In genomic region chr22:36330655-36331305, GRCh38 we compare ENCODE assay signal across 2 cellular contexts.
A peak's percentile ranks its signal among the peaks of the same experiment; 100 is the strongest.
TF ChIP-seq lines count a peak whose summit lies in the region.

No MANE protein-coding gene starts in this region.

TF ChIP-seq in GM12878, 131 proteins besides CTCF, POLR2A, EP300 and RAD21:
- TF ChIP-seq SMAD5 (IDR thresholded peaks at IDR 0.05; ENCODE audit: low read depth) (no peak), BACH1 (IDR thresholded peaks at IDR 0.05; ENCODE audit: borderline replicate concordance) (no peak), NR2F1 (conservative IDR thresholded peaks at IDR 0.05) (peak; percentile 33; the same call in 1 of the 2 replicates), TAF1 (IDR thresholded peaks at IDR 0.05; ENCODE audit: borderline replicate concordance, low read depth, low read length) (no peak), SPI1 (IDR thresholded peaks at IDR 0.05; ENCODE audit: borderline replicate concordance, insufficient read depth, low read depth, low read length) (peak; percentile 28; the same call in 1 of the 2 replicates), CHD1 (IDR thresholded peaks at IDR 0.05; ENCODE audit: low read depth, low read length) (0 out of 2 replicates have a peak, but pooled peaks have one; percentile 41)

TF ChIP-seq in HepG2, 621 proteins besides CTCF, POLR2A, EP300 and RAD21:
- TF ChIP-seq KAT7 (CRISPR knock-in tag; IDR thresholded peaks at IDR 0.05; ENCODE audit: borderline replicate concordance) (no peak), RXRA (CRISPR knock-in tag; IDR thresholded peaks at IDR 0.05) (no peak), HCFC1 (IDR thresholded peaks at IDR 0.05; ENCODE audit: low read depth, low read length) (no peak), ZNF569 (CRISPR knock-in tag; IDR thresholded peaks at IDR 0.05; ENCODE audit: borderline replicate concordance) (no peak), ZNF576 (CRISPR knock-in tag; IDR thresholded peaks at IDR 0.05) (no peak), ZBTB7B (CRISPR knock-in tag; IDR thresholded peaks at IDR 0.05) (no peak), HNRNPK (IDR thresholded peaks at IDR 0.05; ENCODE audit: low read depth, low read length, poor library complexity, severe bottlenecking) (no peak), RFX1 (IDR thresholded peaks at IDR 0.05) (no peak), GATAD2A (CRISPR knock-in tag; IDR thresholded peaks at IDR 0.05) (no peak), ZNF430 (CRISPR knock-in tag; IDR thresholded peaks at IDR 0.05) (no peak), SNAPC5 (CRISPR knock-in tag; IDR thresholded peaks at IDR 0.05; ENCODE audit: borderline replicate concordance) (no peak), CBX5 (CRISPR knock-in tag; IDR thresholded peaks at IDR 0.05; ENCODE audit: borderline replicate concordance) (no peak), THYN1 (CRISPR knock-in tag; IDR thresholded peaks at IDR 0.05; ENCODE audit: borderline replicate concordance, low read depth) (no peak), MYNN (CRISPR knock-in tag; IDR thresholded peaks at IDR 0.05; ENCODE audit: low read depth) (no peak), GTF3A (CRISPR knock-in tag; conservative IDR thresholded peaks at IDR 0.05) (no peak), HNF4A (CRISPR knock-in tag; IDR thresholded peaks at IDR 0.05) (no peak), ZNF17 (CRISPR knock-in tag; IDR thresholded peaks at IDR 0.05) (no peak), ZNF468 (CRISPR knock-in tag; IDR thresholded peaks at IDR 0.05) (no peak)
